ENCODE assay signal across 16 cellular contexts in the genomic region with DNA sequence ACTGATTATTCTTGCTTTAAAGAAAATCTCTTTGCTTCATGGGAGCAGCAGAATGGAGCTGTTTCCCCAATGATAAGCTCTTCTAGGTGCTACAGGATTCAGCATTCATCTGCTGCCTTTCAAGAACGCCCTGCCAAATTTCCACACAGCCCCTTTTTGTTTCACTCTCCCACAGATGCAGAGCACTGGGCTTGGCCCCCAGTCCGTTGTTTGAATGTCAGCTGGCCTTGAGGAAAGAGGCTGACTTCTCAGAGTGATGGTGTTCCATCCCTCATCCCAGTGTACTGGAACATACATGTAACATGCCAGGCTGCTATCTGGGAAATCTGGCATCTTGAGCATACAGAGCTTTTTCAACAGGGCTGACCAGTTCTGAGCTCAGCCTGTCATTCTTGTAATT. TPM values are rescaled to one million over a fixed set of nuclear protein-coding genes. Genes with fewer than 3 reads are reported as not detected.
DNase-seq lines count a peak whose midpoint lies in the region; ATAC-seq and TF ChIP-seq lines count a peak whose summit lies in the region.
"Had no signal": no experiment of that assay in that cellular context is flagged by ENCODE, and none has a peak within 500 bp of the region (broad histone marks: within the 10 kb centered on the region; RNA-seq: fewer than 3 reads in every experiment).

No MANE protein-coding gene starts in this region.

- intact Hi-C loops in CD4-positive, alpha-beta memory T cell (cut with micrococcal nuclease), result loop anchor here (5.0 kb wide), 1 partner anchor 564 kb away; a partner anchor contains a TSS
- intact Hi-C loops in esophagus squamous epithelium (cut with DNase I), result no loop called here

- peaks cover 56% of the 10 kb centered on the region for H3K4me1 ChIP-seq in CD4-positive, alpha-beta memory T cell (ENCODE audit: insufficient read depth, low read length)
- H3K4me1 ChIP-seq in esophagus squamous epithelium, result peaks cover 17 to 67% (median 37%) of the 10 kb centered on the region in 3 donors

- DNase-seq in CD4-positive, alpha-beta memory T cell, result no peak
- peak in 50 of 58 donors; percentile 8 to 91 (median 54) for DNase-seq in anterior cingulate cortex (lab: John Stamatoyannopoulos, UW)
- peak; percentile 74 to 85 for DNase-seq in hippocampal formation (lab: John Stamatoyannopoulos, UW)
- DNase-seq in pons (ENCODE audit: low spot score), result peak; percentile 93
- no peak for DNase-seq in esophagus squamous epithelium (lab: John Stamatoyannopoulos, UW)
- no peak for DNase-seq in NK-92 (lab: John Stamatoyannopoulos, UW; ENCODE audit: unreplicated experiment)
- DNase-seq in NCI-H345 treated with DMSO at 0.1 percent for 48 hours (lab: John Stamatoyannopoulos, UW; ENCODE audit: unreplicated experiment), result no peak
- DNase-seq: activated CD4-positive, alpha-beta T cell treated with anti-CD3 and anti-CD28 coated beads for 4 hours; activated T-cell treated with anti-CD3 and anti-CD28 coated beads, Interleukin-2, amount 50 U/mL, for 48 hours; amniotic stem cell; effector CD8-positive, alpha-beta T cell; NCI-H1105; NCI-H526; RPMI8226; stimulated activated CD8-positive, alpha-beta memory T cell treated with anti-CD3 and anti-CD28 coated beads, Interleukin-4, amount 100 ng/mL, for 48 hours had no signal

- no peaks in the 10 kb centered on the region for H3K9me3 ChIP-seq in CD4-positive, alpha-beta memory T cell (ENCODE audit: control insufficient read depth in 1 of 2, low read length in 2 of 2)
- no peaks in the 10 kb centered on the region for H3K9me3 ChIP-seq in esophagus squamous epithelium

- peaks cover 8 to 22% of the 10 kb centered on the region in 2 donors for H3K36me3 Mint-ChIP-seq in CD4-positive, alpha-beta memory T cell

- CTCF ChIA-PET in CD4-positive, alpha-beta memory T cell (lab: Charles Lee; ENCODE audit: partially characterized antibody), result interaction anchor here (1.7 to 6.8 kb wide), 5 partner anchors 9 to 212 kb away, joined by 6 to 61 read pairs (median 12); no protein-coding TSS in a partner anchor

- H3K27ac ChIP-seq in CD4-positive, alpha-beta memory T cell (ENCODE audit: low read depth, low read length), result no peak overlapping the region
- H3K27ac ChIP-seq in esophagus squamous epithelium, result no peak overlapping the region

- no peaks in the 10 kb centered on the region for H3K27me3 ChIP-seq in CD4-positive, alpha-beta memory T cell (ENCODE audit: insufficient read depth, low read length)
- peaks cover 0 to 16% (median 0%) of the 10 kb centered on the region in 4 donors for H3K27me3 ChIP-seq in esophagus squamous epithelium

- 96 to 100% methylated on average over 2 of the region's 2 CpGs for WGBS in esophagus squamous epithelium, 2 donors

- TF ChIP-seq POLR2A in esophagus squamous epithelium (IDR thresholded peaks at IDR 0.05), result no peak

- H3K27me3 Mint-ChIP-seq in CD4-positive, alpha-beta memory T cell, result no peaks in the 10 kb centered on the region

- no peaks in the 10 kb centered on the region for H3K36me3 ChIP-seq in CD4-positive, alpha-beta memory T cell (ENCODE audit: insufficient read depth, low read length)
- no peaks in the 10 kb centered on the region for H3K36me3 ChIP-seq in esophagus squamous epithelium

- POLR2A ChIA-PET in CD4-positive, alpha-beta memory T cell (lab: Charles Lee; ENCODE audit: partially characterized antibody), result interaction anchor here (0.5 to 7.3 kb wide), 5 partner anchors 9 to 155 kb away, joined by 3 to 105 read pairs (median 9); a partner anchor contains a TSS

- peak overlapping the region in 6 of 7 donors; percentile 48 to 93 (median 75) for H3K27ac Mint-ChIP-seq in CD4-positive, alpha-beta memory T cell

- peak overlapping the region in 5 of 8 donors; percentile 1 to 96 (median 47) for H3K4me3 Mint-ChIP-seq in CD4-positive, alpha-beta memory T cell

- no peak for TF ChIP-seq CTCF in esophagus squamous epithelium (IDR thresholded peaks at IDR 0.05)

- no peak overlapping the region for H3K4me3 ChIP-seq in CD4-positive, alpha-beta memory T cell (ENCODE audit: low read length in 2 of 2)
- H3K4me3 ChIP-seq in esophagus squamous epithelium, result no peak overlapping the region

- H3K4me1 Mint-ChIP-seq in CD4-positive, alpha-beta memory T cell, result peaks cover 48 to 78% (median 60%) of the 10 kb centered on the region in 4 donors

- no peak for ATAC-seq in HG03432 (IDR thresholded peaks at IDR 0.05; ENCODE audit: unreplicated experiment)

- H3K9me3 Mint-ChIP-seq in CD4-positive, alpha-beta memory T cell, result peaks cover 0 to 2% (median 0%) of the 10 kb centered on the region in 8 donors

RNA-seq across cellular contexts. Expression of a gene that starts 2.6 kb away (rescaled TPM):
- total RNA-seq in CD4-positive, alpha-beta memory T cell, result 10 to 100 TPM; 32.8 to 35.7 TPM
- 10 to 100 TPM in 1 of 2 donors, 1 to 10 TPM in 1; 9.6 to 20.7 TPM for polyA plus RNA-seq in CD4-positive, alpha-beta memory T cell
- 10 to 100 TPM in 1 of 4 donors, 1 to 10 TPM in 3; 3.6 to 47.2 (median 9.0) TPM for total RNA-seq in esophagus squamous epithelium

Comparison
In these comparisons a context has a peak if more than half of its experiments do, and no peak if none do; other contexts are left out.
1. DNase-seq: peak in anterior cingulate cortex (50 of 58), hippocampal formation (2 of 2) and pons (single experiment); none in CD4-positive, alpha-beta memory T cell (0 of 5), esophagus squamous epithelium (single experiment), NK-92 (single experiment) and NCI-H345 treated with DMSO at 0.1 percent for 48 hours (single experiment).